In the genomic region with DNA sequence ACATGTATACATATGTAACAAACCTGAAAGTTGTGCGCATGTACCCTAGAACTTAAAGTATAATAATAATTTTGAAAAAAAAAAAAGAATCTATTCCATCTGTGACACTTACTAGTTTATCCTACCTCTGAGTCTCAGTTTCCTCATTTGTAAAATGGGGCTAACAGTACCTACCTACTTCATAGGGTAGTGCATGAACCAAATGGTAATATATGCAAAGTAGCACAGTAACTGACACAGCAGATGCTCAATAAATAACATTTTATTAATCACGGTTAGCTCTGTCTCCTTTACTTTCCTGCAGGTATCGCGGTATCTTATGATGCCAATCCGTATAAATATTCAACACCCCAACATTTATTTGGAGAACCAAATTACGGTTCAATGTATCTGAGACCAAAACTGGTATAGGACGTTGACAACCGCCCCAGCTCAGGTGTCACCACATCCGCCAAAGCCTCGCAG, we compare ENCODE assay signal across 8 cellular contexts. TPM values are rescaled to one million over a fixed set of nuclear protein-coding genes. Genes with fewer than 3 reads are reported as not detected.
DNase-seq lines count a peak whose midpoint lies in the region; ATAC-seq, FAIRE-seq and TF ChIP-seq lines count a peak whose summit lies in the region.

No MANE protein-coding gene starts in this region.

- peaks cover 55% of the 10 kb centered on the region for H3K79me2 ChIP-seq in keratinocyte (ENCODE audit: control insufficient read depth, insufficient read depth, low read length)

- peaks cover 8% of the 10 kb centered on the region for H4K20me1 ChIP-seq in keratinocyte (ENCODE audit: control insufficient read depth, extremely low read depth, insufficient read depth, low read length)

- peak overlapping the region; percentile 70 to 99 (median 98) for H3K4me3 ChIP-seq in keratinocyte (ENCODE audit: control insufficient read depth in 2 of 3, extremely low read depth in 1 of 3, insufficient read depth in 2 of 3, low read depth in 1 of 3, low read length in 3 of 3)
- peak overlapping the region; percentile 67 to 73 for H3K4me3 ChIP-seq in tibial artery

- H3K36me3 ChIP-seq in keratinocyte (ENCODE audit: control insufficient read depth in 2 of 2, extremely low read depth in 1 of 2, insufficient read depth in 2 of 2, low read length in 2 of 2) (peaks cover 2 to 3% of the 10 kb centered on the region in 2 experiments), tibial artery (no peaks in the 10 kb centered on the region)

- dilution Hi-C loops in keratinocyte (cut with MboI; ENCODE audit: extremely low pct_ligation_motif_present, low sequenced_read_pairs): no loop called here

- H3K4me2 ChIP-seq in keratinocyte (ENCODE audit: control insufficient read depth, extremely low read depth, insufficient read depth, low read depth, low read length): peak overlapping the region; percentile 79

- peaks cover 4% of the 10 kb centered on the region for H3K9me1 ChIP-seq in keratinocyte (ENCODE audit: control insufficient read depth, extremely low read depth, insufficient read depth, low read length)

- H3K27me3 ChIP-seq in keratinocyte (ENCODE audit: control insufficient read depth, extremely low read depth, insufficient read depth, low read length) (no peaks in the 10 kb centered on the region), tibial artery (no peaks in the 10 kb centered on the region)

- H3K4me1 ChIP-seq in keratinocyte (ENCODE audit: control insufficient read depth, extremely low read depth, insufficient read depth, low read length): peaks cover 13% of the 10 kb centered on the region
- H3K4me1 ChIP-seq in tibial artery: peaks cover 0 to 35% (median 20%) of the 10 kb centered on the region in 4 donors

- peaks cover 39% of the 10 kb centered on the region for H3K4me1 Mint-ChIP-seq in activated T-helper 1 cell treated with anti-CD3 and anti-CD28 coated beads, Interleukin-12 subunit alpha, Interleukin-12 subunit beta, Interleukin-2, Interleukin-4 antibody, amounts not matched to agents 30 ng/mL and 10 ng/mL and 1 ng/mL, durations not matched to agents 14 hours and 24 hours and 36 hours (ENCODE audit: low read depth)

- H3K9me3 ChIP-seq in keratinocyte (ENCODE audit: control insufficient read depth, low read depth, low read length): no peaks in the 10 kb centered on the region
- no peaks in the 10 kb centered on the region for H3K9me3 ChIP-seq in tibial artery

- H3K4me3 Mint-ChIP-seq in activated T-helper 1 cell treated with anti-CD3 and anti-CD28 coated beads, Interleukin-12 subunit alpha, Interleukin-12 subunit beta, Interleukin-2, Interleukin-4 antibody, amounts not matched to agents 30 ng/mL and 10 ng/mL and 1 ng/mL, durations not matched to agents 14 hours and 24 hours and 36 hours: peak overlapping the region; percentile 89

- peak overlapping the region; percentile 96 for H3K27ac Mint-ChIP-seq in activated T-helper 1 cell treated with anti-CD3 and anti-CD28 coated beads, Interleukin-12 subunit alpha, Interleukin-12 subunit beta, Interleukin-2, Interleukin-4 antibody, amounts not matched to agents 30 ng/mL and 10 ng/mL and 1 ng/mL, durations not matched to agents 14 hours and 24 hours and 36 hours

- DNase-seq in activated T-helper 1 cell treated with anti-CD3 and anti-CD28 coated beads, Interleukin-12 subunit alpha, Interleukin-12 subunit beta, Interleukin-2, Interleukin-4 antibody, amounts not matched to agents 30 ng/mL and 10 ng/mL and 1 ng/mL, durations not matched to agents 14 hours and 24 hours and 36 hours (ENCODE audit: low spot score): no peak
- no peak for DNase-seq in keratinocyte (ENCODE audit: low read depth, low spot score)
- DNase-seq in tibial artery: no peak
- no peak for DNase-seq in HuH-7 (ENCODE audit: low spot score)
- no peak for DNase-seq in DMS53 (lab: John Stamatoyannopoulos, UW)

- H2AFZ ChIP-seq in keratinocyte (ENCODE audit: control insufficient read depth, low read length): peak overlapping the region; percentile 54

- peaks cover 7% of the 10 kb centered on the region for H3K27me3 Mint-ChIP-seq in activated T-helper 1 cell treated with anti-CD3 and anti-CD28 coated beads, Interleukin-12 subunit alpha, Interleukin-12 subunit beta, Interleukin-2, Interleukin-4 antibody, amounts not matched to agents 30 ng/mL and 10 ng/mL and 1 ng/mL, durations not matched to agents 14 hours and 24 hours and 36 hours (ENCODE audit: insufficient read depth)

- no peaks in the 10 kb centered on the region for H3K9me3 Mint-ChIP-seq in activated T-helper 1 cell treated with anti-CD3 and anti-CD28 coated beads, Interleukin-12 subunit alpha, Interleukin-12 subunit beta, Interleukin-2, Interleukin-4 antibody, amounts not matched to agents 30 ng/mL and 10 ng/mL and 1 ng/mL, durations not matched to agents 14 hours and 24 hours and 36 hours

- intact Hi-C loops in activated T-helper 1 cell treated with anti-CD3 and anti-CD28 coated beads, Interleukin-12 subunit alpha, Interleukin-12 subunit beta, Interleukin-2, Interleukin-4 antibody, amounts not matched to agents 30 ng/mL and 10 ng/mL and 1 ng/mL, durations not matched to agents 14 hours and 24 hours and 36 hours (cut with micrococcal nuclease): loop anchor here (1.0 to 5.0 kb wide), 11 partner anchors 18 to 807 kb away; a partner anchor contains a TSS
- intact Hi-C loops in tibial artery (cut with DNase I; ENCODE audit: low total_unique reads): no loop called here

- peak overlapping the region; percentile 89 for H3K27ac ChIP-seq in keratinocyte (ENCODE audit: control insufficient read depth, insufficient read depth, low read length)
- H3K27ac ChIP-seq in tibial artery: peak overlapping the region; percentile 94 to 96

- no peak for FAIRE-seq in keratinocyte (lab: Jason Lieb, UNC)

- H3K9ac ChIP-seq in keratinocyte (ENCODE audit: control insufficient read depth, extremely low read depth, insufficient read depth, low read length): peak overlapping the region; percentile 98

- TF ChIP-seq CTCF in keratinocyte (optimal IDR thresholded peaks at IDR 0.05 in 1 of 3, IDR thresholded peaks at IDR 0.05 in 1 of 3, conservative IDR thresholded peaks at IDR 0.05 in 1 of 3; ENCODE audit: extremely low read depth in 1 of 3, insufficient read depth in 2 of 3, low read length in 3 of 3): no peak
- TF ChIP-seq CTCF in tibial artery (IDR thresholded peaks at IDR 0.05): no peak

- H3K36me3 Mint-ChIP-seq in activated T-helper 1 cell treated with anti-CD3 and anti-CD28 coated beads, Interleukin-12 subunit alpha, Interleukin-12 subunit beta, Interleukin-2, Interleukin-4 antibody, amounts not matched to agents 30 ng/mL and 10 ng/mL and 1 ng/mL, durations not matched to agents 14 hours and 24 hours and 36 hours (ENCODE audit: low read depth): peaks cover 20% of the 10 kb centered on the region

- peak; percentile 13 for ATAC-seq in GM18498 (IDR thresholded peaks at IDR 0.05; ENCODE audit: unreplicated experiment)
- peak; percentile 27 for ATAC-seq in HG02973 (IDR thresholded peaks at IDR 0.05; ENCODE audit: unreplicated experiment)
- no peak for ATAC-seq in GM21423 (IDR thresholded peaks at IDR 0.05; ENCODE audit: unreplicated experiment)

RNA-seq across cellular contexts. Expression of a gene that starts 0.7 kb away (rescaled TPM):
- 195 and 204 TPM in 2 replicates for total RNA-seq in activated T-helper 1 cell treated with anti-CD3 and anti-CD28 coated beads, Interleukin-12 subunit alpha, Interleukin-12 subunit beta, Interleukin-2, Interleukin-4 antibody, amounts not matched to agents 30 ng/mL and 10 ng/mL and 1 ng/mL, durations not matched to agents 14 hours and 24 hours and 36 hours
- 306 to 428 TPM (median 380 TPM) in 3 replicates for polyA plus RNA-seq in keratinocyte
- 83.4 TPM for polyA plus RNA-seq in keratinocyte (2011; ENCODE audit: low read depth)
- polyA plus RNA-seq in keratinocyte (2011; cell fraction: cytosol; rRNA removed): 201 and 388 TPM in 2 replicates
- polyA plus RNA-seq in keratinocyte (2011; cell fraction: nucleus; rRNA removed): 420 and 431 TPM in 2 replicates
- 157 and 253 TPM in 2 replicates for polyA plus RNA-seq in keratinocyte (2012; ENCODE audit: low replicate concordance)
- 565 to 838 TPM (median 646 TPM) in 3 replicates for polyA minus RNA-seq in keratinocyte
- 534 TPM for polyA minus RNA-seq in keratinocyte (2011; cell fraction: cytosol; rRNA and poly(A)+ RNA removed)
- 437 and 484 TPM in 2 replicates for polyA minus RNA-seq in keratinocyte (2011; cell fraction: nucleus; rRNA and poly(A)+ RNA removed)

RNA-seq across cellular contexts. Expression of a gene that starts 48.9 kb away (rescaled TPM):
- total RNA-seq in activated T-helper 1 cell treated with anti-CD3 and anti-CD28 coated beads, Interleukin-12 subunit alpha, Interleukin-12 subunit beta, Interleukin-2, Interleukin-4 antibody, amounts not matched to agents 30 ng/mL and 10 ng/mL and 1 ng/mL, durations not matched to agents 14 hours and 24 hours and 36 hours: 76.8 and 77.0 TPM in 2 replicates
- polyA plus RNA-seq in keratinocyte: 23.0 to 43.7 TPM (median 27.9 TPM) in 3 replicates
- 8.9 TPM for polyA plus RNA-seq in keratinocyte (2011; ENCODE audit: low read depth)
- polyA plus RNA-seq in keratinocyte (2011; cell fraction: cytosol; rRNA removed): 14.4 and 24.7 TPM in 2 replicates
- polyA plus RNA-seq in keratinocyte (2011; cell fraction: nucleus; rRNA removed): 47.1 and 52.6 TPM in 2 replicates
- 20.9 and 27.7 TPM in 2 replicates for polyA plus RNA-seq in keratinocyte (2012; ENCODE audit: low replicate concordance)
- 12.6 to 30.4 TPM (median 23.9 TPM) in 3 replicates for polyA minus RNA-seq in keratinocyte
- 16.7 TPM for polyA minus RNA-seq in keratinocyte (2011; cell fraction: cytosol; rRNA and poly(A)+ RNA removed)
- 35.6 and 39.6 TPM in 2 replicates for polyA minus RNA-seq in keratinocyte (2011; cell fraction: nucleus; rRNA and poly(A)+ RNA removed)
